1 cellular context compared by ENCODE assay signal in genomic region chr14:99231850-99232401, GRCh38.
TF ChIP-seq lines count a peak whose summit lies in the region.

No MANE protein-coding gene starts in this region.

TF ChIP-seq in H1, 55 proteins besides CTCF, POLR2A, EP300 and RAD21:
- TF ChIP-seq CHD1 (IDR thresholded peaks at IDR 0.05; ENCODE audit: low read depth, low read length): peak; percentile 83
- peak; percentile 26 to 44; a peak in 1 of 4 replicates for TF ChIP-seq SIN3A (conservative IDR thresholded peaks at IDR 0.05 in 1 of 2, IDR thresholded peaks at IDR 0.05 in 1 of 2; ENCODE audit: low read depth in 1 of 2, low read length in 2 of 2)
- TF ChIP-seq SP1 (IDR thresholded peaks at IDR 0.05; ENCODE audit: low read depth, low read length): 0 out of 2 replicates have a peak, but pooled peaks have one; percentile 43
- TF ChIP-seq CHD2 (IDR thresholded peaks at IDR 0.05; ENCODE audit: low read length): no peak
- peak; percentile 50; the same call in 1 of the 2 replicates for TF ChIP-seq EGR1 (IDR thresholded peaks at IDR 0.05; ENCODE audit: borderline replicate concordance, low read depth, low read length)
- 0 out of 2 replicates have a peak, but pooled peaks have one; percentile 17 for TF ChIP-seq E2F6 (IDR thresholded peaks at IDR 0.05)
- TF ChIP-seq KDM1A (IDR thresholded peaks at IDR 0.05; ENCODE audit: borderline replicate concordance, low read length): no peak
- TF ChIP-seq JUND (IDR thresholded peaks at IDR 0.05; ENCODE audit: low read length): peak; percentile 73
- peak; percentile 24; the same call in 1 of the 2 replicates for TF ChIP-seq MAX (IDR thresholded peaks at IDR 0.05)
